Comparison of ENCODE assay signal across 18 cellular contexts in the genomic region with DNA sequence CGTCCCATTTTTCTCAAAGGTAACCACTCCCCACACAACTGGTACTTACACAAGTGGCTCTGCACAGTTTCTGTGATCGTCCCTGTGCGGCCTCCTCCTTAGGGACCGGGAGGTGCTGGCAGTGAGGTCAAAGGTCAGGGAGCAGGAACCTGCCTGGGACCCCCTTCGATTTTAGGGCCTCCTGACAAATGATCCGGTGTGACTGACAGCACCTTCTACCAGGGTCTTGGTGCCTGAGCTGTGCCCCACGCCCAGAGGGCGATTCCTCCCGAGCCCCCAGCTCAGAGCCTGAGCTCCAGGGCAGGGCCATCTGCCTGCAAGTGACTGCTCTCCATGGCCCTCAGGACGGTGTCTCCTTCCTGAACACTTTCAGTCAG. TPM values are rescaled to one million over a fixed set of nuclear protein-coding genes. Genes with fewer than 3 reads are reported as not detected.
DNase-seq lines count a peak whose midpoint lies in the region; ATAC-seq, FAIRE-seq and TF ChIP-seq lines count a peak whose summit lies in the region.
"Had no signal": no experiment of that assay in that cellular context is flagged by ENCODE, and none has a peak within 500 bp of the region (broad histone marks: within the 10 kb centered on the region; RNA-seq: fewer than 3 reads in every experiment).

No MANE protein-coding gene starts in this region.

- H2AFZ ChIP-seq in K562 (ENCODE audit: low read depth, low read length), result no peak overlapping the region

- DNase-seq in K562 (ENCODE audit: extremely low read depth in 1 of 4, low spot score in 3 of 4), result no peak
- DNase-seq in nephron progenitor cell, result no peak
- no peak for DNase-seq in activated CD4-positive, CD25-positive, alpha-beta regulatory T cell (lab: John Stamatoyannopoulos, UW)
- DNase-seq in foreskin keratinocyte, result no peak
- DNase-seq: GDM1, GOT3, NCI-H1417 treated with DMSO at 0.1 percent for 48 hours, NCI-H1930, NCI-H226, NCI-H524 treated with DMSO at 0.1 percent for 48 hours, PC-3, RPMI8226, SIG-M5 had no signal

- H3K9me3 ChIP-seq in BLaER1 (no peaks in the 10 kb centered on the region), HEK293 (ENCODE audit: control insufficient read depth, insufficient read depth, low read depth, low read length) (no peaks in the 10 kb centered on the region), K562 (replicated peaks; ENCODE audit: control insufficient read depth, insufficient read depth, low read depth, low read length) (no peaks in the 10 kb centered on the region; the same call in 1 of the 2 replicates)

- no peaks in the 10 kb centered on the region for H3K27me3 Mint-ChIP-seq in nephron progenitor cell (ENCODE audit: low read depth, poor library complexity)

- H3K36me3 ChIP-seq in BLaER1 (peaks cover 50% of the 10 kb centered on the region; the same call in 1 of the 2 replicates), HEK293 (ENCODE audit: control insufficient read depth in 2 of 2, insufficient read depth in 1 of 2, low read length in 2 of 2) (peaks cover 4 to 49% of the 10 kb centered on the region in 2 experiments; a peak in 2 of 3 replicates), K562 (ENCODE audit: control insufficient read depth, insufficient read depth, low read length) (peaks cover 58% of the 10 kb centered on the region; the same call in 2 of the 3 replicates)

- no peak overlapping the region for H3K4me3 ChIP-seq in BLaER1
- no peak overlapping the region for H3K4me3 ChIP-seq in HEK293 (ENCODE audit: low read depth, low read length)
- no peak overlapping the region for H3K4me3 ChIP-seq in K562

- in situ Hi-C loops in K562 (cut with MboI), result no loop called here

- H3K4me2 ChIP-seq in BLaER1 (no peak overlapping the region), K562 (ENCODE audit: insufficient read depth, low read length) (no peak overlapping the region)

- TF ChIP-seq EP300 in K562 (IDR thresholded peaks at IDR 0.05; ENCODE audit: low read length), result no peak

- H3K4me3 Mint-ChIP-seq in nephron progenitor cell, result no peak overlapping the region

- WGBS in K562 (ENCODE audit: insufficient coverage, low coverage, missing lambda C conversion rate), result 88% methylated on average over 10 of the region's 10 CpGs

- H3K27ac ChIP-seq in BLaER1, result no peak overlapping the region
- H3K27ac ChIP-seq in HEK293 (ENCODE audit: extremely low read depth, low read depth, low read length), result no peak overlapping the region
- H3K27ac ChIP-seq in K562 (ENCODE audit: extremely low read depth, low read depth, low read length), result no peak overlapping the region
- no peak overlapping the region for H3K27ac ChIP-seq in foreskin keratinocyte
- H3K27ac ChIP-seq: C4-2B had no signal

- H3K27me3 ChIP-seq in BLaER1 (no peaks in the 10 kb centered on the region), K562 (ENCODE audit: control insufficient read depth in 2 of 2, insufficient read depth in 2 of 2, low read length in 2 of 2) (no peaks in the 10 kb centered on the region), foreskin keratinocyte (no peaks in the 10 kb centered on the region)

- H3K9ac ChIP-seq in BLaER1 (peak overlapping the region; percentile 12; the same call in 1 of the 2 replicates), K562 (ENCODE audit: insufficient read depth in 1 of 2, low read depth in 2 of 2, low read length in 2 of 2) (no peak overlapping the region)

- CTCF ChIA-PET in HEK293 (lab: Yijun Ruan, JAX) (no interaction called here), K562 (lab: Yijun Ruan, JAX; ENCODE audit: low intra/inter-chr PET ratio) (no interaction called here)

- H4K20me1 ChIP-seq in BLaER1 (peaks cover 96% of the 10 kb centered on the region), K562 (replicated peaks; ENCODE audit: control insufficient read depth, insufficient read depth, low read length) (peaks cover 30% of the 10 kb centered on the region)

- FAIRE-seq in K562 (lab: Jason Lieb, UNC), result no peak

- H3K4me1 ChIP-seq in BLaER1, result peaks cover 53% of the 10 kb centered on the region
- H3K4me1 ChIP-seq in HEK293 (ENCODE audit: control insufficient read depth, insufficient read depth, low read length), result no peaks in the 10 kb centered on the region; the same call in 1 of the 2 replicates
- H3K4me1 ChIP-seq in K562 (replicated peaks in 1 of 2; ENCODE audit: control insufficient read depth in 2 of 2, insufficient read depth in 2 of 2, low read length in 2 of 2), result peaks cover 0 to 46% of the 10 kb centered on the region in 2 experiments; a peak in 3 of 5 replicates
- no peaks in the 10 kb centered on the region for H3K4me1 ChIP-seq in foreskin keratinocyte

- ATAC-seq in K562 (no peak), HG02870 (IDR thresholded peaks at IDR 0.05; ENCODE audit: unreplicated experiment) (no peak), foreskin keratinocyte (no peak)
- ATAC-seq: PC-3, SK-N-SH treated with all-trans-retinoic acid at 6 μM for 48 hours had no signal

- no TSS peak for BruUV-seq in K562 (replicated peaks; lab: Mats Ljungman, UMichigan)

- H3K9me1 ChIP-seq in K562 (ENCODE audit: control insufficient read depth, insufficient read depth, low read length), result peaks cover 10% of the 10 kb centered on the region

- TF ChIP-seq RAD21 in K562 (CRISPR knock-in tag; conservative IDR thresholded peaks at IDR 0.05 in 1 of 2, IDR thresholded peaks at IDR 0.05 in 1 of 2), result no peak

- no peak for TF ChIP-seq POLR2A in K562 (conservative IDR thresholded peaks at IDR 0.05)

- POLR2A ChIA-PET in HEK293 (lab: Yijun Ruan, JAX), result interaction anchor here (0.7 kb wide), 1 partner anchor 533 kb away, joined by 9 read pairs; no protein-coding TSS in a partner anchor
- POLR2A ChIA-PET in K562 (lab: Yijun Ruan, JAX), result interaction anchor here (0.9 kb wide), 1 partner anchor 9 kb away, joined by 4 read pairs; no protein-coding TSS in a partner anchor

- no peak for TF ChIP-seq CTCF in HEK293 (tag by site-specific recombination; IDR thresholded peaks at IDR 0.05)
- no peak for TF ChIP-seq CTCF in K562 (IDR thresholded peaks at IDR 0.05 in 2 of 3, conservative IDR thresholded peaks at IDR 0.05 in 1 of 3; ENCODE audit: insufficient read depth in 2 of 3, low read depth in 1 of 3, low read length in 3 of 3)
- no peak for TF ChIP-seq CTCF in nephron progenitor cell (IDR thresholded peaks at IDR 0.05)
- no peak for TF ChIP-seq CTCF in foreskin keratinocyte (conservative IDR thresholded peaks at IDR 0.05)

- peaks cover 31% of the 10 kb centered on the region for H3K4me1 Mint-ChIP-seq in nephron progenitor cell

- H3K9me3 Mint-ChIP-seq in nephron progenitor cell, result no peaks in the 10 kb centered on the region

- H3K36me3 Mint-ChIP-seq in nephron progenitor cell (ENCODE audit: low read depth), result peaks cover 8% of the 10 kb centered on the region

- H3K79me2 ChIP-seq in K562 (ENCODE audit: control insufficient read depth, insufficient read depth, low read length), result peaks cover 53% of the 10 kb centered on the region

- peak overlapping the region; percentile 95 for H3K27ac Mint-ChIP-seq in nephron progenitor cell

- intact Hi-C loops in K562 (cut with micrococcal nuclease), result no loop called here

RNA-seq across cellular contexts. Expression of gene TMEM240, which starts 11.8 kb away (rescaled TPM):
- 1.2 and 8.3 TPM in 2 replicates for total RNA-seq in K562 (2011; cell fraction: chromatin; rRNA removed; ENCODE audit: low replicate concordance)
- 5.3 and 6.0 TPM in 2 replicates for total RNA-seq in K562 (2011; cell fraction: nucleolus; rRNA removed)
- 2.6 and 6.0 TPM in 2 replicates for total RNA-seq in K562 (2011; cell fraction: nucleoplasm; rRNA removed)
- total RNA-seq in K562 (2014; rRNA removed), result 0.78 TPM in 1 of 2 replicates, not detected in the other
- total RNA-seq in K562 (2014; rRNA removed; fragmentation: Illumina TruSeq; extraction: Trizol), result not detected in 2 replicates
- total RNA-seq in K562 (2015; rRNA removed; fragmentation: Illumina TruSeq; extraction: Trizol), result 0.38 and 0.43 TPM in 2 replicates
- total RNA-seq in K562 (2021), result 1.3 and 2.0 TPM in 2 replicates
- polyA plus RNA-seq in K562 (2011; rRNA removed), result 0.24 TPM in 2 replicates
- 0.46 TPM in 1 of 2 replicates, not detected in the other for polyA plus RNA-seq in K562 (2011; cell fraction: cytosol; rRNA removed)
- polyA plus RNA-seq in K562 (2011; cell fraction: nucleus; rRNA removed), result 3.5 and 8.1 TPM in 2 replicates
- polyA plus RNA-seq in K562 (2012), result 1.1 and 3.2 TPM in 2 replicates
- not detected in 2 replicates for polyA plus RNA-seq in K562 (2014; fragmentation: Illumina TruSeq; extraction: Trizol)
- polyA plus RNA-seq in K562 (2014; fragmentation: Nextera tagmentation; extraction: Ambion mirVana), result not detected
- polyA plus RNA-seq in K562 (2014; rRNA removed), result 0.28 and 0.94 TPM in 2 replicates
- not detected in 2 replicates for polyA minus RNA-seq in K562 (2011; rRNA and poly(A)+ RNA removed)
- not detected in 2 replicates for polyA minus RNA-seq in K562 (2011; cell fraction: cytosol; rRNA and poly(A)+ RNA removed)
- polyA minus RNA-seq in K562 (2011; cell fraction: nucleus; rRNA and poly(A)+ RNA removed), result 0.56 and 0.67 TPM in 2 replicates
- total RNA-seq in foreskin keratinocyte, result 0.28 and 0.37 TPM in 2 replicates
- polyA plus RNA-seq in foreskin keratinocyte, result 0.79 TPM in 2 replicates

RNA-seq across cellular contexts. Expression of gene SSU72, which starts 22.4 kb away (rescaled TPM):
- total RNA-seq in K562 (2011; cell fraction: chromatin; rRNA removed; ENCODE audit: low replicate concordance), result 158 and 318 TPM in 2 replicates
- total RNA-seq in K562 (2011; cell fraction: nucleolus; rRNA removed), result 177 TPM in 2 replicates
- 165 and 176 TPM in 2 replicates for total RNA-seq in K562 (2011; cell fraction: nucleoplasm; rRNA removed)
- 157 and 175 TPM in 2 replicates for total RNA-seq in K562 (2014; rRNA removed)
- total RNA-seq in K562 (2014; rRNA removed; fragmentation: Illumina TruSeq; extraction: Trizol), result 75.3 and 77.6 TPM in 2 replicates
- 79.3 and 80.4 TPM in 2 replicates for total RNA-seq in K562 (2015; rRNA removed; fragmentation: Illumina TruSeq; extraction: Trizol)
- 185 and 187 TPM in 2 replicates for total RNA-seq in K562 (2021)
- 77.5 and 94.6 TPM in 2 replicates for polyA plus RNA-seq in K562 (2011; rRNA removed)
- 108 and 136 TPM in 2 replicates for polyA plus RNA-seq in K562 (2011; cell fraction: cytosol; rRNA removed)
- polyA plus RNA-seq in K562 (2011; cell fraction: nucleus; rRNA removed), result 118 and 152 TPM in 2 replicates
- polyA plus RNA-seq in K562 (2012), result 185 and 187 TPM in 2 replicates
- polyA plus RNA-seq in K562 (2014; fragmentation: Illumina TruSeq; extraction: Trizol), result 184 and 187 TPM in 2 replicates
- 10 to 100 TPM; 70.8 to 90.8 TPM for polyA plus RNA-seq in K562 (2014; fragmentation: Nextera tagmentation; extraction: Ambion mirVana)
- polyA plus RNA-seq in K562 (2014; rRNA removed), result 201 and 217 TPM in 2 replicates
- polyA minus RNA-seq in K562 (2011; rRNA and poly(A)+ RNA removed), result 79.6 and 115 TPM in 2 replicates
- 73.7 and 101 TPM in 2 replicates for polyA minus RNA-seq in K562 (2011; cell fraction: cytosol; rRNA and poly(A)+ RNA removed)
- polyA minus RNA-seq in K562 (2011; cell fraction: nucleus; rRNA and poly(A)+ RNA removed), result 42.8 and 44.6 TPM in 2 replicates
- 106 and 121 TPM in 2 replicates for total RNA-seq in foreskin keratinocyte
- polyA plus RNA-seq in foreskin keratinocyte, result 167 and 179 TPM in 2 replicates

RNA-seq across cellular contexts. Expression of gene ATAD3A, which starts 40.3 kb away (rescaled TPM):
- 54.7 and 190 TPM in 2 replicates for total RNA-seq in K562 (2011; cell fraction: chromatin; rRNA removed; ENCODE audit: low replicate concordance)
- total RNA-seq in K562 (2011; cell fraction: nucleolus; rRNA removed), result 155 and 182 TPM in 2 replicates
- 64.8 and 77.4 TPM in 2 replicates for total RNA-seq in K562 (2011; cell fraction: nucleoplasm; rRNA removed)
- total RNA-seq in K562 (2014; rRNA removed) (173 and 183 TPM in 2 replicates), K562 (2014; rRNA removed; fragmentation: Illumina TruSeq; extraction: Trizol) (18.6 and 20.2 TPM in 2 replicates), K562 (2015; rRNA removed; fragmentation: Illumina TruSeq; extraction: Trizol) (80.1 and 87.1 TPM in 2 replicates), K562 (2021) (151 and 167 TPM in 2 replicates), foreskin keratinocyte (59.5 and 60.1 TPM in 2 replicates)
- polyA plus RNA-seq in K562 (2011; rRNA removed) (36.7 and 40.8 TPM in 2 replicates), K562 (2014; fragmentation: Illumina TruSeq; extraction: Trizol) (29.2 and 90.5 TPM in 2 replicates), K562 (2014; fragmentation: Nextera tagmentation; extraction: Ambion mirVana) (1 to 10 TPM in 1 of 2 experiments, under 1 TPM in 1; 0.10 to 1.0 TPM), K562 (2014; rRNA removed) (123 and 131 TPM in 2 replicates), foreskin keratinocyte (64.4 and 66.8 TPM in 2 replicates)
- 47.1 and 118 TPM in 2 replicates for polyA plus RNA-seq in K562 (2011; cell fraction: cytosol; rRNA removed)
- polyA plus RNA-seq in K562 (2011; cell fraction: nucleus; rRNA removed), result 98.3 and 162 TPM in 2 replicates
- 69.9 and 90.0 TPM in 2 replicates for polyA plus RNA-seq in K562 (2012)
- 14.9 and 33.5 TPM in 2 replicates for polyA minus RNA-seq in K562 (2011; rRNA and poly(A)+ RNA removed)
- 50.2 and 62.0 TPM in 2 replicates for polyA minus RNA-seq in K562 (2011; cell fraction: cytosol; rRNA and poly(A)+ RNA removed)
- 28.4 and 31.9 TPM in 2 replicates for polyA minus RNA-seq in K562 (2011; cell fraction: nucleus; rRNA and poly(A)+ RNA removed)

RNA-seq across cellular contexts. Expression of gene FNDC10, which starts 47.7 kb away (rescaled TPM):
- 0.83 and 3.0 TPM in 2 replicates for total RNA-seq in K562 (2011; cell fraction: chromatin; rRNA removed; ENCODE audit: low replicate concordance)
- total RNA-seq in K562 (2011; cell fraction: nucleolus; rRNA removed), result 3.7 and 4.7 TPM in 2 replicates
- total RNA-seq in K562 (2011; cell fraction: nucleoplasm; rRNA removed), result 2.1 and 4.0 TPM in 2 replicates
- total RNA-seq in K562 (2014; rRNA removed), result 2.2 and 3.1 TPM in 2 replicates
- 0.29 TPM in 1 of 2 replicates, not detected in the other for total RNA-seq in K562 (2014; rRNA removed; fragmentation: Illumina TruSeq; extraction: Trizol)
- 2.9 and 3.8 TPM in 2 replicates for total RNA-seq in K562 (2015; rRNA removed; fragmentation: Illumina TruSeq; extraction: Trizol)
- total RNA-seq in K562 (2021), result 6.3 and 7.7 TPM in 2 replicates
- 1.4 and 2.3 TPM in 2 replicates for polyA plus RNA-seq in K562 (2011; rRNA removed)
- 4.3 and 18.6 TPM in 2 replicates for polyA plus RNA-seq in K562 (2011; cell fraction: cytosol; rRNA removed)
- 2.5 and 5.4 TPM in 2 replicates for polyA plus RNA-seq in K562 (2011; cell fraction: nucleus; rRNA removed)
- 6.7 and 7.8 TPM in 2 replicates for polyA plus RNA-seq in K562 (2012)
- polyA plus RNA-seq in K562 (2014; fragmentation: Illumina TruSeq; extraction: Trizol), result 1.6 and 4.4 TPM in 2 replicates
- under 1 TPM; 0.08 to 0.11 TPM for polyA plus RNA-seq in K562 (2014; fragmentation: Nextera tagmentation; extraction: Ambion mirVana)
- 3.2 and 5.5 TPM in 2 replicates for polyA plus RNA-seq in K562 (2014; rRNA removed)
- 0.45 and 1.0 TPM in 2 replicates for polyA minus RNA-seq in K562 (2011; rRNA and poly(A)+ RNA removed)
- 7.0 and 9.5 TPM in 2 replicates for polyA minus RNA-seq in K562 (2011; cell fraction: cytosol; rRNA and poly(A)+ RNA removed)
- polyA minus RNA-seq in K562 (2011; cell fraction: nucleus; rRNA and poly(A)+ RNA removed), result 2.7 and 3.0 TPM in 2 replicates
- total RNA-seq in foreskin keratinocyte, result 7.1 and 7.2 TPM in 2 replicates
- polyA plus RNA-seq in foreskin keratinocyte, result 10.7 and 11.2 TPM in 2 replicates
